In the genomic region with DNA sequence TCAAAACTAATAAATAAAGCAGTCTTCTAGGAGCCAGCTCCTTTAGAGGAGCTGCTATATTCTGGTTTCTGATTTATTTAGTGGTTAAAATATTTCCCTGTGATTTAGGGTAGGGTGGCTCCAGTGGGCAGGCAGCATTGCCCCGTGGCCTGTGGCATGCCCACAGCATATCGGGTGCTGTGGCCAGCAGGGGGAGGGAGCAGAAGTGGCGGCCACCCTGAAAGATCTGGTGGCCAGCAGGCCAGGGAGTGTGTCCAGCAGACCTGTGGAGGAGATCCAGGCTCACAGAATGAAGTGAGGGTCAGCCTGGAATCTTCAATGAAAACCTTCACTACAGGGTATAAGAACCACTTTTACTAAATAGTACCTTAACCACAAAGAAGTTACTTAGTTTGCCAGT, we compare ENCODE assay signal across 1 cellular context.
TF ChIP-seq lines count a peak whose summit lies in the region.

No MANE protein-coding gene starts in this region.

TF ChIP-seq in SK-N-SH, 30 proteins besides CTCF, POLR2A, EP300 and RAD21 (continued from another document):
- TF ChIP-seq, protein P1, sequence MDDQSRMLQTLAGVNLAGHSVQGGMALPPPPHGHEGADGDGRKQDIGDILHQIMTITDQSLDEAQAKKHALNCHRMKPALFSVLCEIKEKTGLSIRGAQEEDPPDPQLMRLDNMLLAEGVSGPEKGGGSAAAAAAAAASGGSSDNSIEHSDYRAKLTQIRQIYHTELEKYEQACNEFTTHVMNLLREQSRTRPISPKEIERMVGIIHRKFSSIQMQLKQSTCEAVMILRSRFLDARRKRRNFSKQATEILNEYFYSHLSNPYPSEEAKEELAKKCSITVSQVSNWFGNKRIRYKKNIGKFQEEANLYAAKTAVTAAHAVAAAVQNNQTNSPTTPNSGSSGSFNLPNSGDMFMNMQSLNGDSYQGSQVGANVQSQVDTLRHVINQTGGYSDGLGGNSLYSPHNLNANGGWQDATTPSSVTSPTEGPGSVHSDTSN (IDR thresholded peaks at IDR 0.05) = no peak
- TF ChIP-seq FOSL2 (IDR thresholded peaks at IDR 0.05; ENCODE audit: borderline replicate concordance, low read depth) (no peak), SIN3A (IDR thresholded peaks at IDR 0.05; ENCODE audit: borderline replicate concordance, low read depth, low read length) (no peak)
- TF ChIP-seq, protein P2, sequence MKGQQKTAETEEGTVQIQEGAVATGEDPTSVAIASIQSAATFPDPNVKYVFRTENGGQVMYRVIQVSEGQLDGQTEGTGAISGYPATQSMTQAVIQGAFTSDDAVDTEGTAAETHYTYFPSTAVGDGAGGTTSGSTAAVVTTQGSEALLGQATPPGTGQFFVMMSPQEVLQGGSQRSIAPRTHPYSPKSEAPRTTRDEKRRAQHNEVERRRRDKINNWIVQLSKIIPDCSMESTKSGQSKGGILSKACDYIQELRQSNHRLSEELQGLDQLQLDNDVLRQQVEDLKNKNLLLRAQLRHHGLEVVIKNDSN (IDR thresholded peaks at IDR 0.05; ENCODE audit: borderline replicate concordance, low read depth) = no peak
- TF ChIP-seq, protein P3, sequence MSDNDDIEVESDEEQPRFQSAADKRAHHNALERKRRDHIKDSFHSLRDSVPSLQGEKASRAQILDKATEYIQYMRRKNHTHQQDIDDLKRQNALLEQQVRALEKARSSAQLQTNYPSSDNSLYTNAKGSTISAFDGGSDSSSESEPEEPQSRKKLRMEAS (IDR thresholded peaks at IDR 0.05; ENCODE audit: low read depth) = no peak
- TF ChIP-seq, protein P4, sequence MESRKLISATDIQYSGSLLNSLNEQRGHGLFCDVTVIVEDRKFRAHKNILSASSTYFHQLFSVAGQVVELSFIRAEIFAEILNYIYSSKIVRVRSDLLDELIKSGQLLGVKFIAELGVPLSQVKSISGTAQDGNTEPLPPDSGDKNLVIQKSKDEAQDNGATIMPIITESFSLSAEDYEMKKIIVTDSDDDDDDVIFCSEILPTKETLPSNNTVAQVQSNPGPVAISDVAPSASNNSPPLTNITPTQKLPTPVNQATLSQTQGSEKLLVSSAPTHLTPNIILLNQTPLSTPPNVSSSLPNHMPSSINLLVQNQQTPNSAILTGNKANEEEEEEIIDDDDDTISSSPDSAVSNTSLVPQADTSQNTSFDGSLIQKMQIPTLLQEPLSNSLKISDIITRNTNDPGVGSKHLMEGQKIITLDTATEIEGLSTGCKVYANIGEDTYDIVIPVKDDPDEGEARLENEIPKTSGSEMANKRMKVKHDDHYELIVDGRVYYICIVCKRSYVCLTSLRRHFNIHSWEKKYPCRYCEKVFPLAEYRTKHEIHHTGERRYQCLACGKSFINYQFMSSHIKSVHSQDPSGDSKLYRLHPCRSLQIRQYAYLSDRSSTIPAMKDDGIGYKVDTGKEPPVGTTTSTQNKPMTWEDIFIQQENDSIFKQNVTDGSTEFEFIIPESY (IDR thresholded peaks at IDR 0.05; ENCODE audit: borderline replicate concordance, low read depth) = no peak
